2 cellular contexts compared by ENCODE assay signal in genomic region chr17:82866521-82867214, GRCh38.
TF ChIP-seq lines count a peak whose summit lies in the region.

No MANE protein-coding gene starts in this region.

TF ChIP-seq in K562, 482 proteins besides CTCF, POLR2A, EP300 and RAD21:
- TF ChIP-seq ETV5 (CRISPR knock-in tag; IDR thresholded peaks at IDR 0.05; ENCODE audit: low read depth) (no peak), RFX5 (IDR thresholded peaks at IDR 0.05; ENCODE audit: low read depth, low read length) (no peak), MBD1 (CRISPR knock-in tag; IDR thresholded peaks at IDR 0.05) (no peak), CBX1 (IDR thresholded peaks at IDR 0.05; ENCODE audit: low read depth) (no peak), ZNF121 (CRISPR knock-in tag; conservative IDR thresholded peaks at IDR 0.05) (no peak), TFAP4 (CRISPR knock-in tag; IDR thresholded peaks at IDR 0.05; ENCODE audit: borderline replicate concordance) (peak; percentile 53; the same call in 1 of the 2 replicates), NUFIP1 (IDR thresholded peaks at IDR 0.05; ENCODE audit: partially characterized antibody) (no peak), ZBTB33 (CRISPR knock-in tag; IDR thresholded peaks at IDR 0.05) (no peak)
TF ChIP-seq in K562: peak in this region for 1.

TF ChIP-seq in HepG2, 621 proteins besides CTCF, POLR2A, EP300 and RAD21:
- TF ChIP-seq ZNF614 (CRISPR knock-in tag; IDR thresholded peaks at IDR 0.05; ENCODE audit: borderline replicate concordance) (no peak), FOXA1 (IDR thresholded peaks at IDR 0.05) (no peak), FOXA1 (CRISPR knock-in tag; IDR thresholded peaks at IDR 0.05) (no peak), ZNF263 (CRISPR knock-in tag; IDR thresholded peaks at IDR 0.05) (peak; percentile 80; the same call in 1 of the 2 replicates), ZNF687 (CRISPR knock-in tag; IDR thresholded peaks at IDR 0.05) (peak; percentile 27), ZNF354B (CRISPR knock-in tag; IDR thresholded peaks at IDR 0.05) (no peak), AGO2 (optimal IDR thresholded peaks at IDR 0.05; ENCODE audit: low read depth, low read length) (peak; percentile 38)
